9 cellular contexts compared by ENCODE assay signal in the genomic region with DNA sequence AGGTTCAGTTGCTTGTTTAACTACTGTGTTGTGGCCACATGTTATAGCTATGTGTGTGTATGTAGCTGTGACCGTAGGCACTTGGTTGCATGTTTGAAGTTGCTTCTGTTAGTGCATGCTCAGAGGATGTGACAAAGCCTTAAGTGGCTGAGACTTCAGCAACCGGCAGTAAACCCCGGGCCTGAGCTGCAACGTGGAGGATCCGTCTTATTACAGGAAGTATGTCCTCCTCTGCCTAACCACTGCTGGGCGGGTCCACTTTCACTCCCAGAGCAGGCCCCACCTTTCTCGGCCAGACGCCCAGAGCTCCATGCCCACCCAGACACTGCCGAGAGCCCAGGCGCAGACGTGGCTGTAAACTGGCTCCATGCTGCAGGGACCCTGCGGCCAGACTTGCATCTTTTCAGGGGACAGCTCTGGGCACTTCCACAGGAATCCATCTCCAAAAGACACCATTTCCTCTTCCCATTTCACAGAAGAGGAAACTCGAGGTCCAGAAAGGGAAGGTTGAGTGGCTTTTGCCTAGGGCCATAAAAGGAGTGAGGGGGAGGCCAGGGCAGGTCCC. TPM values are rescaled to one million over a fixed set of nuclear protein-coding genes. Genes with fewer than 3 reads are reported as not detected.
DNase-seq lines count a peak whose midpoint lies in the region; ATAC-seq and TF ChIP-seq lines count a peak whose summit lies in the region.
"Had no signal": no experiment of that assay in that cellular context is flagged by ENCODE, and none has a peak within 500 bp of the region (broad histone marks: within the 10 kb centered on the region; RNA-seq: fewer than 3 reads in every experiment).

No MANE protein-coding gene starts in this region.

- H3K27me3 ChIP-seq in thoracic aorta (replicated peaks; ENCODE audit: insufficient read depth) = no peaks in the 10 kb centered on the region

- TF ChIP-seq CTCF in chondrocyte (IDR thresholded peaks at IDR 0.05) (no peak), mucosa of descending colon (IDR thresholded peaks at IDR 0.05) (no peak), thoracic aorta (IDR thresholded peaks at IDR 0.05) (no peak)

- peak overlapping the region; percentile 50 for H3K4me3 Mint-ChIP-seq in chondrocyte (ENCODE audit: unreplicated experiment)

- no peaks in the 10 kb centered on the region for H3K36me3 ChIP-seq in mucosa of descending colon (ENCODE audit: low read depth)
- H3K36me3 ChIP-seq in thoracic aorta = peaks cover under 1% of the 10 kb centered on the region

- H3K27ac Mint-ChIP-seq in chondrocyte (ENCODE audit: unreplicated experiment) = peak overlapping the region; percentile 58

- H3K27me3 Mint-ChIP-seq in chondrocyte (ENCODE audit: low read depth) = no peaks in the 10 kb centered on the region

- ATAC-seq in mucosa of descending colon (peak; percentile 74), thoracic aorta (ENCODE audit: insufficient number of reproducible peaks, low FRiP score, low read depth) (no peak), GM18519 (IDR thresholded peaks at IDR 0.05; ENCODE audit: low FRiP score, unreplicated experiment) (no peak)

- no peaks in the 10 kb centered on the region for H3K9me3 ChIP-seq in mucosa of descending colon
- H3K9me3 ChIP-seq in thoracic aorta = no peaks in the 10 kb centered on the region

- peak overlapping the region; percentile 64 to 84 for H3K27ac ChIP-seq in thoracic aorta

- peaks cover 39% of the 10 kb centered on the region for H3K4me1 Mint-ChIP-seq in chondrocyte (ENCODE audit: low read depth)

- intact Hi-C loops in mucosa of descending colon (cut with DNase I, micrococcal nuclease) = no loop called here

- peak; percentile 82 for DNase-seq in Jurkat, Clone E6-1 (ENCODE audit: low read depth, low spot score)
- peak; percentile 54 for DNase-seq in UCSD-AML1 (lab: John Stamatoyannopoulos, UW; ENCODE audit: unreplicated experiment)
- no peak for DNase-seq in chondrocyte (ENCODE audit: low spot score)
- DNase-seq in mucosa of descending colon = peak; percentile 92 to 96 (median 92)
- DNase-seq in thoracic aorta (ENCODE audit: low spot score) = peak; percentile 41
- no peak for DNase-seq in SW 1271 (lab: John Stamatoyannopoulos, UW)
- DNase-seq in middle frontal gyrus (ENCODE audit: extremely low spot score, low spot score) = no peak

- peak overlapping the region; percentile 4; the same call in 1 of the 2 replicates for H3K4me3 ChIP-seq in Jurkat, Clone E6-1 (ENCODE audit: low read length)
- H3K4me3 ChIP-seq in mucosa of descending colon = no peak overlapping the region
- peak overlapping the region; percentile 94 for H3K4me3 ChIP-seq in thoracic aorta

- H3K4me1 ChIP-seq in mucosa of descending colon (ENCODE audit: low read depth) (peaks cover 26% of the 10 kb centered on the region), thoracic aorta (ENCODE audit: control insufficient read depth in 1 of 2, low read depth in 2 of 2) (peaks cover 24 to 34% of the 10 kb centered on the region in 2 donors)

- no peaks in the 10 kb centered on the region for H3K9me3 Mint-ChIP-seq in chondrocyte (ENCODE audit: low read depth)

- H3K36me3 Mint-ChIP-seq in chondrocyte (ENCODE audit: low read depth) = peaks cover 7% of the 10 kb centered on the region

RNA-seq across cellular contexts. Expression of gene TCEA3, which starts 2.2 kb away (rescaled TPM):
- polyA plus RNA-seq in Jurkat, Clone E6-1 (2012; ENCODE audit: insufficient read depth, insufficient read length) = not detected
- 15.7 to 17.8 TPM (median 16.9 TPM) in 3 replicates for total RNA-seq in chondrocyte
- 100 to 1,000 TPM in 2 of 3 donors, 10 to 100 TPM in 1; 95.7 to 200 (median 125) TPM for total RNA-seq in mucosa of descending colon
- 10 to 100 TPM; 22.2 to 39.5 TPM for total RNA-seq in thoracic aorta
- polyA plus RNA-seq: neural cell had no signal

RNA-seq across cellular contexts. Expression of gene ZNF436, which starts 52.8 kb away (rescaled TPM):
- 6.7 TPM for polyA plus RNA-seq in Jurkat, Clone E6-1 (2012; ENCODE audit: insufficient read depth, insufficient read length)
- total RNA-seq in chondrocyte = 17.0 to 18.6 TPM (median 17.4 TPM) in 3 replicates
- total RNA-seq in mucosa of descending colon = 10 to 100 TPM; 10.1 to 15.2 (median 11.4) TPM
- total RNA-seq in thoracic aorta = 10 to 100 TPM in 1 of 2 donors, 1 to 10 TPM in 1; 9.3 to 17.6 TPM

Comparison
In these comparisons a context has a peak if more than half of its experiments do, and no peak if none do; other contexts are left out.
1. DNase-seq: peak in Jurkat, Clone E6-1 (single experiment), UCSD-AML1 (single experiment), mucosa of descending colon (3 of 3) and thoracic aorta (single experiment); none in chondrocyte (single experiment), SW 1271 (0 of 2) and middle frontal gyrus (single experiment).